Comparison of ENCODE assay signal across 26 cellular contexts in genomic region chr12:119748512-119748911, GRCh38.
DNase-seq lines count a peak whose midpoint lies in the region; ATAC-seq and TF ChIP-seq lines count a peak whose summit lies in the region.
"Had no signal": no experiment of that assay in that cellular context is flagged by ENCODE, and none has a peak within 500 bp of the region (broad histone marks: within the 10 kb centered on the region; RNA-seq: fewer than 3 reads in every experiment).

No MANE protein-coding gene starts in this region.

- H3K9me2 ChIP-seq in PC-3 (replicated peaks; ENCODE audit: low read length), result no peaks in the 10 kb centered on the region
- H3K9me2 ChIP-seq in SK-N-SH, result no peaks in the 10 kb centered on the region

- intact Hi-C loops in PC-3 (cut with micrococcal nuclease), result no loop called here

- peaks cover 9% of the 10 kb centered on the region in 2 experiments for H3K9me3 ChIP-seq in CD4-positive, CD25-positive, alpha-beta regulatory T cell (ENCODE audit: control insufficient read depth in 2 of 2, low read length in 2 of 2)
- H3K9me3 ChIP-seq in PC-3 (ENCODE audit: low read length), result peaks cover 22% of the 10 kb centered on the region
- peaks cover 11% of the 10 kb centered on the region for H3K9me3 ChIP-seq in SK-N-SH
- H3K9me3 ChIP-seq: testis had no signal

- no peak for ATAC-seq in CD4-positive, CD25-positive, alpha-beta regulatory T cell (ENCODE audit: low read depth in 2 of 2)
- ATAC-seq in PC-3, result peak; percentile 51
- ATAC-seq: A549, right cardiac atrium, SK-N-SH treated with all-trans-retinoic acid at 6 μM for 48 hours had no signal

- POLR2A ChIA-PET in PC-3 (lab: Charles Lee; ENCODE audit: unreplicated experiment), result no interaction called here
- POLR2A ChIA-PET in SK-N-SH (lab: Yijun Ruan, JAX), result no interaction called here

- CTCF ChIA-PET in PC-3 (lab: Charles Lee), result no interaction called here
- CTCF ChIA-PET in SK-N-SH (lab: Yijun Ruan, JAX), result interaction anchor here (3.3 kb wide), 1 partner anchor 32 kb away, joined by 13 read pairs; no protein-coding TSS in a partner anchor

- H3K9ac ChIP-seq in PC-3 (ENCODE audit: low read length) (no peak overlapping the region), SK-N-SH (no peak overlapping the region)
- H3K9ac ChIP-seq: parathyroid adenoma had no signal

- H3K4me3 Mint-ChIP-seq in CD4-positive, CD25-positive, alpha-beta regulatory T cell, result no peak overlapping the region
- H3K4me3 Mint-ChIP-seq: activated naive CD8-positive, alpha-beta T cell treated with anti-CD3 and anti-CD28 coated beads, Interleukin-2, amount 10 ng/mL, durations not matched to agents 7 days and 5 days; activated T-cell treated with anti-CD3 and anti-CD28 coated beads, Interleukin-2, amount 50 U/mL, for 24 hours; T-helper 1 cell treated with Interleukin-12 subunit alpha and Interleukin-12 subunit beta and Interleukin-4 antibody, amounts not matched to agents 30 μg/mL and 1 μg/mL, for 36 hours had no signal

- no peak for TF ChIP-seq EP300 in SK-N-SH (IDR thresholded peaks at IDR 0.05; ENCODE audit: borderline replicate concordance in 1 of 2, low read depth in 1 of 2, low read length in 1 of 2)

- no peak for TF ChIP-seq RAD21 in SK-N-SH (IDR thresholded peaks at IDR 0.05; ENCODE audit: low read length)

- no peaks in the 10 kb centered on the region for H3K27me3 Mint-ChIP-seq in CD4-positive, CD25-positive, alpha-beta regulatory T cell
- H3K27me3 Mint-ChIP-seq: activated naive CD8-positive, alpha-beta T cell treated with anti-CD3 and anti-CD28 coated beads, Interleukin-2, amount 10 ng/mL, durations not matched to agents 7 days and 5 days; activated T-cell treated with anti-CD3 and anti-CD28 coated beads, Interleukin-2, amount 50 U/mL, for 24 hours had no signal

- H4K20me1 ChIP-seq in PC-3 (ENCODE audit: low read length) (no peaks in the 10 kb centered on the region), SK-N-SH (ENCODE audit: insufficient read depth) (no peaks in the 10 kb centered on the region)

- TF ChIP-seq CTCF in PC-3 (conservative IDR thresholded peaks at IDR 0.05; ENCODE audit: low read depth, low read length), result no peak
- TF ChIP-seq CTCF in SK-N-SH (IDR thresholded peaks at IDR 0.05), result no peak

- no TSS peak for BruUV-seq in PC-3 (replicated peaks; lab: Mats Ljungman, UMichigan)

- H3K27ac Mint-ChIP-seq in CD4-positive, CD25-positive, alpha-beta regulatory T cell, result peak overlapping the region in 2 of 3 donors; percentile 27 to 32
- H3K27ac Mint-ChIP-seq: activated naive CD8-positive, alpha-beta T cell treated with anti-CD3 and anti-CD28 coated beads, Interleukin-2, amount 10 ng/mL, durations not matched to agents 7 days and 5 days; activated T-cell treated with anti-CD3 and anti-CD28 coated beads, Interleukin-2, amount 50 U/mL, for 24 hours; T-helper 1 cell treated with Interleukin-12 subunit alpha and Interleukin-12 subunit beta and Interleukin-4 antibody, amounts not matched to agents 30 μg/mL and 1 μg/mL, for 36 hours had no signal

- no peak overlapping the region for H3K4me3 ChIP-seq in CD4-positive, CD25-positive, alpha-beta regulatory T cell (ENCODE audit: low read depth, low read length)
- H3K4me3 ChIP-seq in PC-3 (ENCODE audit: low read length) (no peak overlapping the region), SK-N-SH (ENCODE audit: low read depth in 2 of 2, low read length in 1 of 2) (no peak overlapping the region)
- H3K4me3 ChIP-seq: A549, left ventricle myocardium inferior, smooth muscle cell, testis had no signal

- H3K4me1 Mint-ChIP-seq in CD4-positive, CD25-positive, alpha-beta regulatory T cell, result no peaks in the 10 kb centered on the region

- DNase-seq in CD4-positive, CD25-positive, alpha-beta regulatory T cell, result no peak
- DNase-seq in PC-3 (peak; percentile 22), caudate nucleus (lab: John Stamatoyannopoulos, UW) (peak in 1 of 61 donors; percentile 2), medulla oblongata (ENCODE audit: extremely low spot score) (peak; percentile 27), NCI-H2029 treated with DMSO at 0.1 percent for 48 hours (lab: John Stamatoyannopoulos, UW) (no peak), NK-92 (lab: John Stamatoyannopoulos, UW; ENCODE audit: unreplicated experiment) (no peak), SK-N-SH (no peak)
- no peak for DNase-seq in stimulated activated CD4-positive, alpha-beta T cell treated with anti-CD3 and anti-CD28 coated beads, Interleukin-4, amount 100 ng/mL, for 4 hours
- DNase-seq: activated gamma-delta T cell; activated naive CD8-positive, alpha-beta T cell treated with anti-CD3 and anti-CD28 coated beads, Interleukin-2, amount 10 ng/mL, durations not matched to agents 7 days and 5 days; activated T-cell treated with anti-CD3 and anti-CD28 coated beads, Interleukin-2, amount 50 U/mL, for 24 hours; glutamatergic neuron; IMR-90; left ventricle myocardium inferior; mesendoderm; MV-4-11; NCI-H446; NCI-H748 treated with DMSO at 0.1 percent for 48 hours; right cardiac atrium; stimulated activated naive CD4-positive, alpha-beta T cell treated with Interleukin-2 at 50 U/mL for 16 hours; testis had no signal

- H3K27ac ChIP-seq in CD4-positive, CD25-positive, alpha-beta regulatory T cell (ENCODE audit: insufficient read depth, low read length, poor library complexity, severe bottlenecking), result no peak overlapping the region
- H3K27ac ChIP-seq in PC-3 (ENCODE audit: low read length) (0 out of 2 replicates have a peak overlapping the region, but pooled peaks have one; percentile 18), caudate nucleus (ENCODE audit: low read depth, low read length) (peak overlapping the region; percentile 33), SK-N-SH (ENCODE audit: low read depth in 2 of 2, low read length in 1 of 2) (no peak overlapping the region)
- H3K27ac ChIP-seq: A549, left ventricle myocardium inferior, parathyroid adenoma, testis had no signal

- H3F3A ChIP-seq in PC-3 (ENCODE audit: low read length, unreplicated experiment), result no peaks in the 10 kb centered on the region
- no peaks in the 10 kb centered on the region for H3F3A ChIP-seq in SK-N-SH (replicated peaks; ENCODE audit: insufficient read depth)

- H3K4me2 ChIP-seq in PC-3 (ENCODE audit: low read length) (no peak overlapping the region), SK-N-SH (no peak overlapping the region)
- H3K4me2 ChIP-seq: A549, smooth muscle cell had no signal

- H3K36me3 ChIP-seq in CD4-positive, CD25-positive, alpha-beta regulatory T cell (ENCODE audit: control insufficient read depth, insufficient read depth, low read length), result no peaks in the 10 kb centered on the region
- H3K36me3 ChIP-seq in PC-3 (ENCODE audit: low read depth, low read length), result peaks cover 60% of the 10 kb centered on the region
- H3K36me3 ChIP-seq in SK-N-SH (replicated peaks in 1 of 2; ENCODE audit: control insufficient read depth in 1 of 2, insufficient read depth in 2 of 2, low read length in 1 of 2), result peaks cover 21 to 64% of the 10 kb centered on the region in 2 experiments
- H3K36me3 ChIP-seq: left ventricle myocardium inferior had no signal

- H3K79me2 ChIP-seq in PC-3 (ENCODE audit: low read length), result no peaks in the 10 kb centered on the region
- H3K79me2 ChIP-seq in SK-N-SH (ENCODE audit: insufficient read depth), result no peaks in the 10 kb centered on the region; the same call in 1 of the 2 replicates
- H3K79me2 ChIP-seq: parathyroid adenoma had no signal

- H2AFZ ChIP-seq in PC-3 (ENCODE audit: low read length), result no peak overlapping the region
- H2AFZ ChIP-seq in SK-N-SH (ENCODE audit: low read depth), result no peak overlapping the region
- H2AFZ ChIP-seq: parathyroid adenoma had no signal

- H3K9me3 Mint-ChIP-seq in CD4-positive, CD25-positive, alpha-beta regulatory T cell, result peaks cover 4 to 21% (median 9%) of the 10 kb centered on the region in 7 donors

- H3K36me3 Mint-ChIP-seq in CD4-positive, CD25-positive, alpha-beta regulatory T cell, result peaks cover 21% of the 10 kb centered on the region

- H3K4me1 ChIP-seq in CD4-positive, CD25-positive, alpha-beta regulatory T cell (ENCODE audit: control insufficient read depth, insufficient read depth, low read length, poor library complexity, severe bottlenecking), result no peaks in the 10 kb centered on the region
- no peaks in the 10 kb centered on the region for H3K4me1 ChIP-seq in PC-3 (ENCODE audit: insufficient read depth, low read length)
- peaks cover 0 to 3% of the 10 kb centered on the region in 2 experiments; a peak in 1 of 4 replicates for H3K4me1 ChIP-seq in SK-N-SH (ENCODE audit: control insufficient read depth in 1 of 2, insufficient read depth in 2 of 2, low read depth in 1 of 2, low read length in 1 of 2)
- H3K4me1 ChIP-seq: A549, left ventricle myocardium inferior, parathyroid adenoma, testis had no signal

- 91% methylated on average over 9 of the region's 9 CpGs for WGBS in SK-N-SH (ENCODE audit: low lambda C conversion rate)

- H3K27me3 ChIP-seq in CD4-positive, CD25-positive, alpha-beta regulatory T cell (ENCODE audit: control insufficient read depth, insufficient read depth, low read length), result no peaks in the 10 kb centered on the region
- H3K27me3 ChIP-seq in PC-3 (ENCODE audit: low read length) (no peaks in the 10 kb centered on the region), SK-N-SH (ENCODE audit: insufficient read depth) (no peaks in the 10 kb centered on the region)
- H3K27me3 ChIP-seq: testis had no signal

TF ChIP-seq in SK-N-SH, 30 proteins besides CTCF, POLR2A, EP300 and RAD21:
- no peak for TF ChIP-seq PBX3 (IDR thresholded peaks at IDR 0.05)

Comparison
In these comparisons a context has a peak if more than half of its experiments do, and no peak if none do; other contexts are left out.
1. DNase-seq: peak in PC-3 (single experiment) and medulla oblongata (single experiment); none in CD4-positive, CD25-positive, alpha-beta regulatory T cell (0 of 3), NCI-H2029 treated with DMSO at 0.1 percent for 48 hours (single experiment), NK-92 (single experiment), SK-N-SH (single experiment) and stimulated activated CD4-positive, alpha-beta T cell treated with anti-CD3 and anti-CD28 coated beads, Interleukin-4, amount 100 ng/mL, for 4 hours (0 of 2).
2. H3K27ac ChIP-seq: peak in PC-3 (single experiment) and caudate nucleus (single experiment); none in CD4-positive, CD25-positive, alpha-beta regulatory T cell (single experiment) and SK-N-SH (0 of 2).